ENCODE assay signal across 10 cellular contexts in the genomic region with DNA sequence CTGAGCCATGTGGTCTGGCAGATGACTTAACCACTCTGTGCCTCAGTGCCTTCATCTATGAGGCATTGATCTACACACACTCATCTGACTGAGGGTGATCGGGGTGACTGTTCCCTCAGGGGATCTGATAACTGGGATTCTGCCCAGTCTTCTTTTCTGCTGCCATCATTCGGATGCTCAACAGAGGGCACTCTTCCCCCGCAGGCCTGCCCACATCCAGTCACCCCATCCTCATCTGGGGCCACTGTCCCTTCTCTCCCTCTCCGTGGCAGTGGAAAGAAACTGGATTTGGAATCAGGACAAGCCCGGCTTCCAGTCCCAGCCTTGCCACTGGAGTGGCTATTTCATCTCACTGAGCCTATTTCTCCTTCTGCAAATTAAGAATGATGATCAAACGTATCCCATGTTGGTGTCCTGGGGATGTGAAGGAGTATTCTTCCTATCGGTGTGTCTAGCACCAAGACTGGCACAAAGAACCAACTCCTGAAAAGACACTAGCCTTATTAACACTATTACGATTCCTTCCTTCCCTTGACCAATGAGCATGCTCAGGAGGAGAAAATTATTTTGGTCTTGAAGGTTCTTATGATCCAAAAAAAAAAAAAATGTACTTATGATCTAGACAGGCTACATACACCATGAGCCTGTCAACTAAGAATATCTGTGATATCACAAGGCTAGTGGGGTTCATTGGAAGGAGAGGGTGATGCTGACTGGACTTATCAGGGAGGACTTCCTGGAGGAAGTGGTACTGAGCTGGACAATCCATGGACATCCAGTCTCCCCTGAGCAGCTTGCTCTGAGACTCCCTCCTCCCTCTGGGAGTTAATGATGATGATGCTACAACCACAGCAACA. TPM values are rescaled to one million over a fixed set of nuclear protein-coding genes. Genes with fewer than 3 reads are reported as not detected.
DNase-seq lines count a peak whose midpoint lies in the region; ATAC-seq, FAIRE-seq and TF ChIP-seq lines count a peak whose summit lies in the region.
"Not testable (repeated sequence)": the region's sequence is repeated elsewhere in the genome, so short reads cannot be mapped to it uniquely, and the experiment has no call there.
"Had no signal": no experiment of that assay in that cellular context is flagged by ENCODE, and none has a peak within 500 bp of the region (broad histone marks: within the 10 kb centered on the region; RNA-seq: fewer than 3 reads in every experiment).

No MANE protein-coding gene starts in this region.

- not testable (repeated sequence) for H4K20me1 ChIP-seq in hepatocyte (ENCODE audit: insufficient read depth, poor library complexity, severe bottlenecking)

- H3K9me3 Mint-ChIP-seq in effector memory CD8-positive, alpha-beta T cell = not testable (repeated sequence)

- not testable (repeated sequence) for H3K9me3 ChIP-seq in hepatocyte (ENCODE audit: low read depth); pancreas; uterus

- intact Hi-C loops in pancreas (cut with DNase I) = loop anchor here in 1 of 3 donors (5.0 to 10.0 kb wide), 2 partner anchors 119 to 412 kb away; a partner anchor contains a TSS
- intact Hi-C loops in uterus (cut with DNase I; ENCODE audit: low total_unique reads) = not testable (repeated sequence)

- 40% methylated on average over 7 of the region's 8 CpGs for WGBS in hepatocyte (ENCODE audit: low lambda C conversion rate, missing lambda C conversion rate)
- WGBS in pancreas, 2 donors = 7 to 15% methylated on average over 6 of the region's 8 CpGs

- H3K4me3 ChIP-seq in hepatocyte, pancreas, uterus: not testable (repeated sequence)

- not testable (repeated sequence) for H3K36me3 ChIP-seq in hepatocyte (replicated peaks; ENCODE audit: insufficient read depth, low read depth); pancreas; uterus

- not testable (repeated sequence) for H3K27ac ChIP-seq in hepatocyte, pancreas, uterus

- H3K4me1 Mint-ChIP-seq in effector memory CD8-positive, alpha-beta T cell (ENCODE audit: low read depth in 2 of 2) = not testable (repeated sequence)

- FAIRE-seq in pancreas (lab: Jason Lieb, UNC) = not testable (repeated sequence)

- H2AFZ ChIP-seq in hepatocyte = not testable (repeated sequence)

- H3K27me3 ChIP-seq in hepatocyte, pancreas, uterus: not testable (repeated sequence)

- ATAC-seq in SK-N-SH treated with all-trans-retinoic acid at 6 μM for 48 hours (peak; percentile 97), pancreas (peak; percentile 71 to 95 (median 90))
- ATAC-seq in effector memory CD8-positive, alpha-beta T cell (replicated peaks) = peak; percentile 76

- TF ChIP-seq EP300 in Ishikawa (IDR thresholded peaks at IDR 0.05; ENCODE audit: borderline replicate concordance) = not testable (repeated sequence)

- not testable (repeated sequence) for H3K4me2 ChIP-seq in hepatocyte

- not testable (repeated sequence) for H3K9me2 ChIP-seq in hepatocyte (replicated peaks; ENCODE audit: insufficient read depth)

- peaks cover 15 to 28% of the 10 kb centered on the region in 2 donors for H3K27me3 Mint-ChIP-seq in effector memory CD8-positive, alpha-beta T cell

- not testable (repeated sequence) for H3K36me3 Mint-ChIP-seq in effector memory CD8-positive, alpha-beta T cell (ENCODE audit: insufficient read depth)

- not testable (repeated sequence) for H3K27ac Mint-ChIP-seq in effector memory CD8-positive, alpha-beta T cell

- H3K4me1 ChIP-seq in hepatocyte (ENCODE audit: insufficient read depth); pancreas; uterus: not testable (repeated sequence)

- TF ChIP-seq CTCF in hepatocyte (IDR thresholded peaks at IDR 0.05; ENCODE audit: poor library complexity) = peak; percentile 37
- peak in 2 of 4 donors; percentile 7 to 20 for TF ChIP-seq CTCF in pancreas (IDR thresholded peaks at IDR 0.05)
- peak in 3 of 4 experiments; percentile 7 to 30 (median 26) for TF ChIP-seq CTCF in uterus (IDR thresholded peaks at IDR 0.05)

- DNase-seq in DMS53 (lab: John Stamatoyannopoulos, UW) = peak; percentile 48
- DNase-seq in activated T-cell treated with anti-CD3 and anti-CD28 coated beads, Interleukin-2, amount 50 U/mL, for 48 hours = peak; percentile 25 to 43
- DNase-seq in effector memory CD8-positive, alpha-beta T cell = peak in 1 of 3 experiments; percentile 3
- DNase-seq in hepatocyte (ENCODE audit: low spot score); pancreas; uterus: not testable (repeated sequence)

- not testable (repeated sequence) for TF ChIP-seq POLR2A in uterus (IDR thresholded peaks at IDR 0.05)

- not testable (repeated sequence) for H3K79me2 ChIP-seq in hepatocyte

- H3K4me3 Mint-ChIP-seq in effector memory CD8-positive, alpha-beta T cell = not testable (repeated sequence)

- peak; percentile 47 for TF ChIP-seq RAD21 in Ishikawa (IDR thresholded peaks at IDR 0.05; ENCODE audit: low read depth)

RNA-seq across cellular contexts. Expression of a gene that starts 17.4 kb away (rescaled TPM):
- total RNA-seq in hepatocyte = 1.4 and 8.8 TPM in 2 replicates
- polyA plus RNA-seq in hepatocyte = 0.27 and 0.80 TPM in 2 replicates
- total RNA-seq in pancreas = under 1 TPM; 0.24 to 0.90 (median 0.49) TPM
- under 1 TPM; 0.23 to 0.53 TPM for polyA plus RNA-seq in pancreas
- total RNA-seq in uterus = under 1 TPM in 1 of 4 donors, not detected in 3; 0.41 TPM
- total RNA-seq: Caco-2, occipital lobe had no signal

RNA-seq across cellular contexts. Expression of a gene that starts 27.5 kb away (rescaled TPM):
- 27.0 and 27.2 TPM in 2 replicates for total RNA-seq in hepatocyte
- polyA plus RNA-seq in hepatocyte = 14.1 and 14.3 TPM in 2 replicates
- 10 to 100 TPM; 19.6 to 28.2 (median 23.9) TPM for total RNA-seq in pancreas
- polyA plus RNA-seq in pancreas = 10 to 100 TPM in 1 of 2 donors, 1 to 10 TPM in 1; 8.8 to 14.4 TPM
- total RNA-seq in uterus = 10 to 100 TPM; 15.4 to 26.8 (median 20.2) TPM
